In the genomic region with DNA sequence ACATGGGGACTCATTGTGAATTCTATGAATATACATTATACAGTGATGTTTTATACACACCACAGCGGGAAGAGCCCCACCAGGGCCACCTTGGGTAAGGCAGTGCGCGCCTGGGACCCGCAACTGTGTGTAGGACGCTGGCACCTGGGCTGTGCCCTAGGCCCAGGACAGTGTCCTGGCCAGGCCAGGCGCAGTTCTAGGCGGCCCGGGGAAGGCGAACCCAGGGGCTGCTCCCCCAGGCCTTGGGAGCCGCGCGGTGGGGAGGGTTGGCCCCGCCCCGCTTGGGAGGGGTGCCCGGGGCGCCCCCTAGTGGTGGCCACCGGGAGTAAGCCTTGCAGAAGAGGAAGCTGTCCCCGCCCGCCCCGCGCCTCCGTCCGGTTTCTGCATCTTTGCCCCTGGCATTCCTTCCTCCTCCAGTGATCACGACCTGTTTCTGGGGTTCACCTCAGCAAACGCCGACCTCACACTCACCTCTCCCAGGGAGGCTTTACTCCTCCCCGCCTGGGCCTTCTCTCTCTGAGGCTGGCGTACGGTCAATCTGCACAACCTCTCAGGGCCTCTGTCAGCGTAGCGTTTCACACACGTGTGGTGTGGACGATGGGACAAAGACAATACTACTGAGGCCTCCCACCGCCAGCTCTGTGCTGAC, we compare ENCODE assay signal across 1 cellular context.
TF ChIP-seq lines count a peak whose summit lies in the region.

No MANE protein-coding gene starts in this region.

TF ChIP-seq in HepG2, 621 proteins besides CTCF, POLR2A, EP300 and RAD21 (continued from another document and continues in another):
- TF ChIP-seq, protein P1, sequence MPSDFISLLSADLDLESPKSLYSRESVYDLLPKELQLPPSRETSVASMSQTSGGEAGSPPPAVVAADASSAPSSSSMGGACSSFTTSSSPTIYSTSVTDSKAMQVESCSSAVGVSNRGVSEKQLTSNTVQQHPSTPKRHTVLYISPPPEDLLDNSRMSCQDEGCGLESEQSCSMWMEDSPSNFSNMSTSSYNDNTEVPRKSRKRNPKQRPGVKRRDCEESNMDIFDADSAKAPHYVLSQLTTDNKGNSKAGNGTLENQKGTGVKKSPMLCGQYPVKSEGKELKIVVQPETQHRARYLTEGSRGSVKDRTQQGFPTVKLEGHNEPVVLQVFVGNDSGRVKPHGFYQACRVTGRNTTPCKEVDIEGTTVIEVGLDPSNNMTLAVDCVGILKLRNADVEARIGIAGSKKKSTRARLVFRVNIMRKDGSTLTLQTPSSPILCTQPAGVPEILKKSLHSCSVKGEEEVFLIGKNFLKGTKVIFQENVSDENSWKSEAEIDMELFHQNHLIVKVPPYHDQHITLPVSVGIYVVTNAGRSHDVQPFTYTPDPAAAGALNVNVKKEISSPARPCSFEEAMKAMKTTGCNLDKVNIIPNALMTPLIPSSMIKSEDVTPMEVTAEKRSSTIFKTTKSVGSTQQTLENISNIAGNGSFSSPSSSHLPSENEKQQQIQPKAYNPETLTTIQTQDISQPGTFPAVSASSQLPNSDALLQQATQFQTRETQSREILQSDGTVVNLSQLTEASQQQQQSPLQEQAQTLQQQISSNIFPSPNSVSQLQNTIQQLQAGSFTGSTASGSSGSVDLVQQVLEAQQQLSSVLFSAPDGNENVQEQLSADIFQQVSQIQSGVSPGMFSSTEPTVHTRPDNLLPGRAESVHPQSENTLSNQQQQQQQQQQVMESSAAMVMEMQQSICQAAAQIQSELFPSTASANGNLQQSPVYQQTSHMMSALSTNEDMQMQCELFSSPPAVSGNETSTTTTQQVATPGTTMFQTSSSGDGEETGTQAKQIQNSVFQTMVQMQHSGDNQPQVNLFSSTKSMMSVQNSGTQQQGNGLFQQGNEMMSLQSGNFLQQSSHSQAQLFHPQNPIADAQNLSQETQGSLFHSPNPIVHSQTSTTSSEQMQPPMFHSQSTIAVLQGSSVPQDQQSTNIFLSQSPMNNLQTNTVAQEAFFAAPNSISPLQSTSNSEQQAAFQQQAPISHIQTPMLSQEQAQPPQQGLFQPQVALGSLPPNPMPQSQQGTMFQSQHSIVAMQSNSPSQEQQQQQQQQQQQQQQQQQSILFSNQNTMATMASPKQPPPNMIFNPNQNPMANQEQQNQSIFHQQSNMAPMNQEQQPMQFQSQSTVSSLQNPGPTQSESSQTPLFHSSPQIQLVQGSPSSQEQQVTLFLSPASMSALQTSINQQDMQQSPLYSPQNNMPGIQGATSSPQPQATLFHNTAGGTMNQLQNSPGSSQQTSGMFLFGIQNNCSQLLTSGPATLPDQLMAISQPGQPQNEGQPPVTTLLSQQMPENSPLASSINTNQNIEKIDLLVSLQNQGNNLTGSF (CRISPR knock-in tag; IDR thresholded peaks at IDR 0.05): peak; percentile 42; the same call in 1 of the 2 replicates
- TF ChIP-seq, protein P2, sequence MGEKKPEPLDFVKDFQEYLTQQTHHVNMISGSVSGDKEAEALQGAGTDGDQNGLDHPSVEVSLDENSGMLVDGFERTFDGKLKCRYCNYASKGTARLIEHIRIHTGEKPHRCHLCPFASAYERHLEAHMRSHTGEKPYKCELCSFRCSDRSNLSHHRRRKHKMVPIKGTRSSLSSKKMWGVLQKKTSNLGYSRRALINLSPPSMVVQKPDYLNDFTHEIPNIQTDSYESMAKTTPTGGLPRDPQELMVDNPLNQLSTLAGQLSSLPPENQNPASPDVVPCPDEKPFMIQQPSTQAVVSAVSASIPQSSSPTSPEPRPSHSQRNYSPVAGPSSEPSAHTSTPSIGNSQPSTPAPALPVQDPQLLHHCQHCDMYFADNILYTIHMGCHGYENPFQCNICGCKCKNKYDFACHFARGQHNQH (CRISPR knock-in tag; IDR thresholded peaks at IDR 0.05): peak; percentile 63
- TF ChIP-seq NCOA5 (CRISPR knock-in tag; IDR thresholded peaks at IDR 0.05) (0 out of 2 replicates have a peak, but pooled peaks have one; percentile 14), TCF12 (IDR thresholded peaks at IDR 0.05) (no peak), TCF12 (CRISPR knock-in tag; IDR thresholded peaks at IDR 0.05) (no peak), BRCA1 (CRISPR knock-in tag; IDR thresholded peaks at IDR 0.05) (no peak), ZMAT3 (CRISPR knock-in tag; conservative IDR thresholded peaks at IDR 0.05) (peak; percentile 78; the same call in 1 of the 2 replicates), PATZ1 (CRISPR knock-in tag; IDR thresholded peaks at IDR 0.05) (peak; percentile 98), TFE3 (CRISPR knock-in tag; IDR thresholded peaks at IDR 0.05) (no peak), ZNF557 (CRISPR knock-in tag; IDR thresholded peaks at IDR 0.05) (peak; percentile 64; the same call in 1 of the 2 replicates), EHMT2 (IDR thresholded peaks at IDR 0.05; ENCODE audit: borderline replicate concordance, low read depth, low read length) (no peak), CBX2 (IDR thresholded peaks at IDR 0.05; ENCODE audit: low read depth, low read length) (no peak), CBX2 (CRISPR knock-in tag; IDR thresholded peaks at IDR 0.05; ENCODE audit: low read depth) (no peak), SALL2 (CRISPR knock-in tag; IDR thresholded peaks at IDR 0.05) (peak; percentile 81; the same call in 1 of the 2 replicates), TBX2 (CRISPR knock-in tag; IDR thresholded peaks at IDR 0.05; ENCODE audit: borderline replicate concordance) (peak; percentile 44; the same call in 1 of the 2 replicates), ZNF558 (CRISPR knock-in tag; IDR thresholded peaks at IDR 0.05; ENCODE audit: borderline replicate concordance) (no peak), NR2C2 (CRISPR knock-in tag; IDR thresholded peaks at IDR 0.05; ENCODE audit: borderline replicate concordance) (no peak; the same call in 1 of the 2 replicates), NBN (conservative IDR thresholded peaks at IDR 0.05) (no peak), XRCC5 (optimal IDR thresholded peaks at IDR 0.05; ENCODE audit: low read length) (peak; percentile 91), HDAC6 (IDR thresholded peaks at IDR 0.05; ENCODE audit: low read depth, low read length) (no peak), TBX3 (IDR thresholded peaks at IDR 0.05; ENCODE audit: borderline replicate concordance) (no peak), KLF15 (CRISPR knock-in tag; IDR thresholded peaks at IDR 0.05; ENCODE audit: borderline replicate concordance) (peak; percentile 78; the same call in 1 of the 2 replicates), FOXP1 (IDR thresholded peaks at IDR 0.05) (no peak), FOXP1 (CRISPR knock-in tag; IDR thresholded peaks at IDR 0.05) (no peak), ZFP62 (CRISPR knock-in tag; IDR thresholded peaks at IDR 0.05) (no peak), TARDBP (CRISPR knock-in tag; IDR thresholded peaks at IDR 0.05) (peak; percentile 25), ZNF230 (CRISPR knock-in tag; IDR thresholded peaks at IDR 0.05) (no peak; the same call in 1 of the 2 replicates), ZSCAN25 (CRISPR knock-in tag; IDR thresholded peaks at IDR 0.05) (0 out of 2 replicates have a peak, but pooled peaks have one; percentile 22), RFXANK (CRISPR knock-in tag; IDR thresholded peaks at IDR 0.05) (no peak)
- TF ChIP-seq, protein P3, sequence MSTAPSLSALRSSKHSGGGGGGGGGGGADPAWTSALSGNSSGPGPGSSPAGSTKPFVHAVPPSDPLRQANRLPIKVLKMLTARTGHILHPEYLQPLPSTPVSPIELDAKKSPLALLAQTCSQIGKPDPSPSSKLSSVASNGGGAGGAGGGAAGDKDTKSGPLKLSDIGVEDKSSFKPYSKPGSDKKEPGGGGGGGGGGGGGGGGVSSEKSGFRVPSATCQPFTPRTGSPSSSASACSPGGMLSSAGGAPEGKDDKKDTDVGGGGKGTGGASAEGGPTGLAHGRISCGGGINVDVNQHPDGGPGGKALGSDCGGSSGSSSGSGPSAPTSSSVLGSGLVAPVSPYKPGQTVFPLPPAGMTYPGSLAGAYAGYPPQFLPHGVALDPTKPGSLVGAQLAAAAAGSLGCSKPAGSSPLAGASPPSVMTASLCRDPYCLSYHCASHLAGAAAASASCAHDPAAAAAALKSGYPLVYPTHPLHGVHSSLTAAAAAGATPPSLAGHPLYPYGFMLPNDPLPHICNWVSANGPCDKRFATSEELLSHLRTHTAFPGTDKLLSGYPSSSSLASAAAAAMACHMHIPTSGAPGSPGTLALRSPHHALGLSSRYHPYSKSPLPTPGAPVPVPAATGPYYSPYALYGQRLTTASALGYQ (CRISPR knock-in tag; IDR thresholded peaks at IDR 0.05): peak; percentile 59; the same call in 1 of the 2 replicates
- TF ChIP-seq, protein P4, sequence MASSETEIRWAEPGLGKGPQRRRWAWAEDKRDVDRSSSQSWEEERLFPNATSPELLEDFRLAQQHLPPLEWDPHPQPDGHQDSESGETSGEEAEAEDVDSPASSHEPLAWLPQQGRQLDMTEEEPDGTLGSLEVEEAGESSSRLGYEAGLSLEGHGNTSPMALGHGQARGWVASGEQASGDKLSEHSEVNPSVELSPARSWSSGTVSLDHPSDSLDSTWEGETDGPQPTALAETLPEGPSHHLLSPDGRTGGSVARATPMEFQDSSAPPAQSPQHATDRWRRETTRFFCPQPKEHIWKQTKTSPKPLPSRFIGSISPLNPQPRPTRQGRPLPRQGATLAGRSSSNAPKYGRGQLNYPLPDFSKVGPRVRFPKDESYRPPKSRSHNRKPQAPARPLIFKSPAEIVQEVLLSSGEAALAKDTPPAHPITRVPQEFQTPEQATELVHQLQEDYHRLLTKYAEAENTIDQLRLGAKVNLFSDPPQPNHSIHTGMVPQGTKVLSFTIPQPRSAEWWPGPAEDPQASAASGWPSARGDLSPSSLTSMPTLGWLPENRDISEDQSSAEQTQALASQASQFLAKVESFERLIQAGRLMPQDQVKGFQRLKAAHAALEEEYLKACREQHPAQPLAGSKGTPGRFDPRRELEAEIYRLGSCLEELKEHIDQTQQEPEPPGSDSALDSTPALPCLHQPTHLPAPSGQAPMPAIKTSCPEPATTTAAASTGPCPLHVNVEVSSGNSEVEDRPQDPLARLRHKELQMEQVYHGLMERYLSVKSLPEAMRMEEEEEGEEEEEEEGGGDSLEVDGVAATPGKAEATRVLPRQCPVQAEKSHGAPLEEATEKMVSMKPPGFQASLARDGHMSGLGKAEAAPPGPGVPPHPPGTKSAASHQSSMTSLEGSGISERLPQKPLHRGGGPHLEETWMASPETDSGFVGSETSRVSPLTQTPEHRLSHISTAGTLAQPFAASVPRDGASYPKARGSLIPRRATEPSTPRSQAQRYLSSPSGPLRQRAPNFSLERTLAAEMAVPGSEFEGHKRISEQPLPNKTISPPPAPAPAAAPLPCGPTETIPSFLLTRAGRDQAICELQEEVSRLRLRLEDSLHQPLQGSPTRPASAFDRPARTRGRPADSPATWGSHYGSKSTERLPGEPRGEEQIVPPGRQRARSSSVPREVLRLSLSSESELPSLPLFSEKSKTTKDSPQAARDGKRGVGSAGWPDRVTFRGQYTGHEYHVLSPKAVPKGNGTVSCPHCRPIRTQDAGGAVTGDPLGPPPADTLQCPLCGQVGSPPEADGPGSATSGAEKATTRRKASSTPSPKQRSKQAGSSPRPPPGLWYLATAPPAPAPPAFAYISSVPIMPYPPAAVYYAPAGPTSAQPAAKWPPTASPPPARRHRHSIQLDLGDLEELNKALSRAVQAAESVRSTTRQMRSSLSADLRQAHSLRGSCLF (CRISPR knock-in tag; IDR thresholded peaks at IDR 0.05; ENCODE audit: borderline replicate concordance): peak; percentile 58; the same call in 1 of the 2 replicates
- TF ChIP-seq, protein P5, sequence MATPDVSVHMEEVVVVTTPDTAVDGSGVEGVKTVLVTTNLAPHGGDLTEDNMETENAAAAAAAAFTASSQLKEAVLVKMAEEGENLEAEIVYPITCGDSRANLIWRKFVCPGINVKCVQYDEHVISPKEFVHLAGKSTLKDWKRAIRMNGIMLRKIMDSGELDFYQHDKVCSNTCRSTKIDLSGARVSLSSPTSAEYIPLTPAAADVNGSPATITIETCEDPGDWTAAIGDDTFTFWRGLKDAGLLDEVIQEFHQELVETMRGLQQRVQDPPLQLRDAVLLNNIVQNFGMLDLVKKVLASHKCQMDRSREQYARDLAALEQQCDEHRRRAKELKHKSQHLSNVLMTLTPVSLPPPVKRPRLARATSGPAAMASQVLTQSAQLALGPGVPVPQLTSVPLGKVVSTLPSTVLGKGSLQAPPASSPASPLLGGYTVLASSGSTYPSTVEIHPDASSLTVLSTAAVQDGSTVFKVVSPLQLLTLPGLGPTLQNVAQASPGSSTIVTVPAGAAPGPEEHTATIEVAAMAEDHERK (CRISPR knock-in tag; IDR thresholded peaks at IDR 0.05; ENCODE audit: low read depth): no peak
- TF ChIP-seq, protein P6, sequence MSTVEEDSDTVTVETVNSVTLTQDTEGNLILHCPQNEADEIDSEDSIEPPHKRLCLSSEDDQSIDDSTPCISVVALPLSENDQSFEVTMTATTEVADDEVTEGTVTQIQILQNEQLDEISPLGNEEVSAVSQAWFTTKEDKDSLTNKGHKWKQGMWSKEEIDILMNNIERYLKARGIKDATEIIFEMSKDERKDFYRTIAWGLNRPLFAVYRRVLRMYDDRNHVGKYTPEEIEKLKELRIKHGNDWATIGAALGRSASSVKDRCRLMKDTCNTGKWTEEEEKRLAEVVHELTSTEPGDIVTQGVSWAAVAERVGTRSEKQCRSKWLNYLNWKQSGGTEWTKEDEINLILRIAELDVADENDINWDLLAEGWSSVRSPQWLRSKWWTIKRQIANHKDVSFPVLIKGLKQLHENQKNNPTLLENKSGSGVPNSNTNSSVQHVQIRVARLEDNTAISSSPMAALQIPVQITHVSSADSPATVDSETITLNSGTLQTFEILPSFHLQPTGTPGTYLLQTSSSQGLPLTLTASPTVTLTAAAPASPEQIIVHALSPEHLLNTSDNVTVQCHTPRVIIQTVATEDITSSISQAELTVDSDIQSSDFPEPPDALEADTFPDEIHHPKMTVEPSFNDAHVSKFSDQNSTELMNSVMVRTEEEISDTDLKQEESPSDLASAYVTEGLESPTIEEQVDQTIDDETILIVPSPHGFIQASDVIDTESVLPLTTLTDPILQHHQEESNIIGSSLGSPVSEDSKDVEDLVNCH (CRISPR knock-in tag; IDR thresholded peaks at IDR 0.05): no peak
